Comparison of ENCODE assay signal across 17 cellular contexts in genomic region chr10:47176903-47177860, GRCh38.
DNase-seq lines count a peak whose midpoint lies in the region; ATAC-seq and TF ChIP-seq lines count a peak whose summit lies in the region.
"Had no signal": no experiment of that assay in that cellular context is flagged by ENCODE, and none has a peak within 500 bp of the region (broad histone marks: within the 10 kb centered on the region; RNA-seq: fewer than 3 reads in every experiment).

No MANE protein-coding gene starts in this region.

- no peak for TF ChIP-seq CTCF in brain microvascular endothelial cell (IDR thresholded peaks at IDR 0.05; ENCODE audit: low read depth, low read length, missing control alignments)
- no peak for TF ChIP-seq CTCF in osteoblast (IDR thresholded peaks at IDR 0.05; ENCODE audit: extremely low read depth, low read depth, low read length)

- no peak overlapping the region for H3K4me3 ChIP-seq in brain microvascular endothelial cell (ENCODE audit: low read depth, low read length)
- H3K4me3 ChIP-seq in osteoblast (ENCODE audit: insufficient read depth, low read length) = no peak overlapping the region
- H3K4me3 ChIP-seq: HAP-1, left ventricle myocardium inferior, MG63, Peyer's patch, SK-N-MC had no signal

- H3K27ac ChIP-seq in brain microvascular endothelial cell = no peak overlapping the region
- H3K27ac ChIP-seq in osteoblast (ENCODE audit: low read depth, low read length) = no peak overlapping the region
- H3K27ac ChIP-seq: left ventricle myocardium inferior, Peyer's patch, SK-N-MC had no signal

- peak; percentile 89 for DNase-seq in DMS 273 (lab: John Stamatoyannopoulos, UW; ENCODE audit: unreplicated experiment)
- peak; percentile 4 for DNase-seq in HCEC 1CT
- peak; percentile 15 for DNase-seq in brain microvascular endothelial cell
- peak; percentile 64 for DNase-seq in osteoblast (ENCODE audit: insufficient read length, low spot score, missing footprints)
- DNase-seq in 8988T = no peak
- DNase-seq: activated CD8-positive, alpha-beta memory T cell treated with anti-CD3 and anti-CD28 coated beads for 24 hours; GDM1; left ventricle myocardium inferior; MG63; NCI-H187; NCI-H345; NK-92 treated with Interleukin-12 subunit alpha and Interleukin-12 subunit beta, amount 100 ng/mL, for 24 hours; Peyer's patch had no signal

- no peaks in the 10 kb centered on the region for H3K79me2 ChIP-seq in osteoblast (ENCODE audit: insufficient read depth, low read length)

- H3K4me2 ChIP-seq in osteoblast (ENCODE audit: insufficient read depth, low read length) = no peak overlapping the region

- no peaks in the 10 kb centered on the region for H4K20me1 ChIP-seq in osteoblast (ENCODE audit: insufficient read depth, low read length)

- in situ Hi-C loops in brain microvascular endothelial cell (cut with HindIII; ENCODE audit: low pct_ligation_motif_present, low sequenced_read_pairs) = no loop called here

- no peak overlapping the region for H2AFZ ChIP-seq in osteoblast (ENCODE audit: low read length)

- no peak for ATAC-seq in GM18861 (IDR thresholded peaks at IDR 0.05; ENCODE audit: unreplicated experiment)
- ATAC-seq in HG02642 (IDR thresholded peaks at IDR 0.05; ENCODE audit: poor library complexity, unreplicated experiment) = no peak

- no peaks in the 10 kb centered on the region for H3K4me1 ChIP-seq in osteoblast (ENCODE audit: insufficient read depth, low read length)
- H3K4me1 ChIP-seq: HAP-1, left ventricle myocardium inferior, Peyer's patch had no signal

- no peaks in the 10 kb centered on the region for H3K36me3 ChIP-seq in brain microvascular endothelial cell (replicated peaks)
- H3K36me3 ChIP-seq in osteoblast (ENCODE audit: insufficient read depth, low read length) = no peaks in the 10 kb centered on the region
- H3K36me3 ChIP-seq: HAP-1, left ventricle myocardium inferior, MG63, Peyer's patch had no signal

- H3K27me3 ChIP-seq in brain microvascular endothelial cell (replicated peaks) = no peaks in the 10 kb centered on the region
- peaks cover 9% of the 10 kb centered on the region for H3K27me3 ChIP-seq in osteoblast (ENCODE audit: insufficient read depth, low read length)
- H3K27me3 ChIP-seq: MG63, Peyer's patch had no signal

- H3K9me3 ChIP-seq in osteoblast (ENCODE audit: low read depth, low read length) = no peaks in the 10 kb centered on the region
- H3K9me3 ChIP-seq: HAP-1, left ventricle myocardium inferior, MG63, Peyer's patch had no signal
